1 cellular context compared by ENCODE assay signal in the genomic region with DNA sequence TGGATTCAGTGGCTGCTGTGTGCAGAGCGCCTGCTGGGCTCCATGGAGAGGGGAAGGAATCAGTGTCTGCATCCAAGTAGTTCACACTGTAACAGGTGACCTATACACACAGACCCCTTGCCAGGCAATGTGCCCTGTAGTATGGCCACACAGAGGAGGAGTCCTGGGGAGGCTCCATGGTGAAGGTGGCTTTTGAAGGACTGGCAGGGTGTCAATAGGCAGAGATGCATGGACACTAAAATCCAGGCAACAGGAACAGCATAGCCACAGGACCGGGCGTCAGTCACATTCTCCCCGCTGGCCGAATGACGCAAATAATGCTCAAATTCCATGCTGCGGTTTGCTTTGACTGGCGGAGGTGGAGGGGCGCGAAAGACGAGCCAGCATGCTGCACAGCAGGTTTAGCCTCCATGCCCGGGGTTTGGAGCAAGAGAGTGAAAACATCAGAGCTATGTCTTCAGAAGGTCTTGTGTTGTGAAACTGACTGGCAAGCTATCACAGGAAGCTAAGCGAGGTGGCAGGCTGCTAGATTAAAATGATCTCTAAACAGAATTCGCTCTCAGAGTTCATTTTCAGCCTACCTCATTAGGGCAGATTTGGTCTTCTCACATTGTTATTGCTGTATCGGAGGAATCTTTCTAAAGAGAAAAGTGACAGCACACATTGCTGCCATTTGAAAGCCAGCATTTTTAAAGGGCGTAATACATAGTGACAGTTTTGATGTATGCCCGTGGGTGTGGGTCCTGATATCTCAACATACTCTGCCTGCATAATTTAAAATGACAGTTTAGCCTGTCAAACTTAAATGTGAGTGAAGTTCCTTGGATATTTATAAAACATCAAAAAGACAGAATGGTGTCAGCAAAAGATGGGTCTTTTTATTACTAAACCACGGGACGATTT.
TF ChIP-seq lines count a peak whose summit lies in the region.

No MANE protein-coding gene starts in this region.

TF ChIP-seq in Ishikawa, 13 proteins besides CTCF, POLR2A, EP300 and RAD21 (continued from another document):
- TF ChIP-seq, protein P1, sequence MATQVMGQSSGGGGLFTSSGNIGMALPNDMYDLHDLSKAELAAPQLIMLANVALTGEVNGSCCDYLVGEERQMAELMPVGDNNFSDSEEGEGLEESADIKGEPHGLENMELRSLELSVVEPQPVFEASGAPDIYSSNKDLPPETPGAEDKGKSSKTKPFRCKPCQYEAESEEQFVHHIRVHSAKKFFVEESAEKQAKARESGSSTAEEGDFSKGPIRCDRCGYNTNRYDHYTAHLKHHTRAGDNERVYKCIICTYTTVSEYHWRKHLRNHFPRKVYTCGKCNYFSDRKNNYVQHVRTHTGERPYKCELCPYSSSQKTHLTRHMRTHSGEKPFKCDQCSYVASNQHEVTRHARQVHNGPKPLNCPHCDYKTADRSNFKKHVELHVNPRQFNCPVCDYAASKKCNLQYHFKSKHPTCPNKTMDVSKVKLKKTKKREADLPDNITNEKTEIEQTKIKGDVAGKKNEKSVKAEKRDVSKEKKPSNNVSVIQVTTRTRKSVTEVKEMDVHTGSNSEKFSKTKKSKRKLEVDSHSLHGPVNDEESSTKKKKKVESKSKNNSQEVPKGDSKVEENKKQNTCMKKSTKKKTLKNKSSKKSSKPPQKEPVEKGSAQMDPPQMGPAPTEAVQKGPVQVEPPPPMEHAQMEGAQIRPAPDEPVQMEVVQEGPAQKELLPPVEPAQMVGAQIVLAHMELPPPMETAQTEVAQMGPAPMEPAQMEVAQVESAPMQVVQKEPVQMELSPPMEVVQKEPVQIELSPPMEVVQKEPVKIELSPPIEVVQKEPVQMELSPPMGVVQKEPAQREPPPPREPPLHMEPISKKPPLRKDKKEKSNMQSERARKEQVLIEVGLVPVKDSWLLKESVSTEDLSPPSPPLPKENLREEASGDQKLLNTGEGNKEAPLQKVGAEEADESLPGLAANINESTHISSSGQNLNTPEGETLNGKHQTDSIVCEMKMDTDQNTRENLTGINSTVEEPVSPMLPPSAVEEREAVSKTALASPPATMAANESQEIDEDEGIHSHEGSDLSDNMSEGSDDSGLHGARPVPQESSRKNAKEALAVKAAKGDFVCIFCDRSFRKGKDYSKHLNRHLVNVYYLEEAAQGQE (IDR thresholded peaks at IDR 0.05; ENCODE audit: low read depth): no peak
- TF ChIP-seq, protein P2, sequence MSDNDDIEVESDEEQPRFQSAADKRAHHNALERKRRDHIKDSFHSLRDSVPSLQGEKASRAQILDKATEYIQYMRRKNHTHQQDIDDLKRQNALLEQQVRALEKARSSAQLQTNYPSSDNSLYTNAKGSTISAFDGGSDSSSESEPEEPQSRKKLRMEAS (IDR thresholded peaks at IDR 0.05): peak; percentile 96
- peak; percentile 93 for TF ChIP-seq TEAD4 (IDR thresholded peaks at IDR 0.05)
- TF ChIP-seq, protein P3, sequence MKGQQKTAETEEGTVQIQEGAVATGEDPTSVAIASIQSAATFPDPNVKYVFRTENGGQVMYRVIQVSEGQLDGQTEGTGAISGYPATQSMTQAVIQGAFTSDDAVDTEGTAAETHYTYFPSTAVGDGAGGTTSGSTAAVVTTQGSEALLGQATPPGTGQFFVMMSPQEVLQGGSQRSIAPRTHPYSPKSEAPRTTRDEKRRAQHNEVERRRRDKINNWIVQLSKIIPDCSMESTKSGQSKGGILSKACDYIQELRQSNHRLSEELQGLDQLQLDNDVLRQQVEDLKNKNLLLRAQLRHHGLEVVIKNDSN (IDR thresholded peaks at IDR 0.05): peak; percentile 41; the same call in 1 of the 2 replicates
- TF ChIP-seq ZBTB7A (IDR thresholded peaks at IDR 0.05; ENCODE audit: low read depth): no peak
